Comparison of ENCODE assay signal across 9 cellular contexts in the genomic region with DNA sequence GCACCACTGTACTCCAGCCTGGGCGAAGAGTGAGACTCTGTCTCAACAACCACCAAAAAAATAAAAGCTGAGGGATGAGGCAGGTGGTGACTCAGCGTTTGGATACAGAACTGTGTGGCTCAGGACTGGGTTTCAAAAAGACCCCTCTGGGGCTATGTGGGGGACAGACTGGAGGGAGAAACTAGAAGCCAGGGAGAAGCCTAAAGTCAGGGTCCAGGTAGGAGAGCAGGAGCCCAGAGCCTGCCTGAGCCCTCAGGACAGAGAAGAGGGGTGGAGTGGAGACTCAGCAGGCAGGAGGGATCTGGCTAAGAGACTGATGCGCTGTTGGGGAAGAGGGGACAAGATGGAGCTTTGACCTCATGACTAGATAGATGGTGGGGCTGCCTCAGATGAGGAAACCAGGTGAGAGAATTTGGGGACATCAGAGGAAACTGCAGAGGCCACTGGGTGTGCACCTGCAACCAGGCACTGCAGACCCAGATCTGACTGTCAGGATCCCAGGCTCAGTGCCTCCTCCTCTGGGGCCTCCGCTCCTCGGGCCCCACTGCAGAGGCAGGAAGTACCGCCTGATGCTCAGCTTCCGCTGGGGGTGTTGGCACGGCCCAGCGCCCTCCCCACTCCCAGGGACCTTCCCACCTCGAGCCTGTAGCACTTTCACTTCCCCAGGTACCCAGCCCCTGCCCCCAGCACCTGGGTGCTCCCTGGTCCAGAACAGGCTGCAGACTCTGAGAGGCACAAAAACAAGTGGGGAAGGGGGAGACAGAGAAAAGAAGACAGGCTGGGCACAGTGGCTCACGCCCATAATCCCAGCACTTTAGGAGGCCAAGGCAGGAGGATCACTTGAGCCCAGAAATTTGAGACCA. TPM values are rescaled to one million over a fixed set of nuclear protein-coding genes. Genes with fewer than 3 reads are reported as not detected.
A peak's percentile ranks its signal among the peaks of the same experiment; 100 is the strongest.
DNase-seq lines count a peak whose midpoint lies in the region; ATAC-seq and TF ChIP-seq lines count a peak whose summit lies in the region.
"Had no signal": no experiment of that assay in that cellular context is flagged by ENCODE, and none has a peak within 500 bp of the region (broad histone marks: within the 10 kb centered on the region; RNA-seq: fewer than 3 reads in every experiment).

No MANE protein-coding gene starts in this region.

- intact Hi-C loops in left ventricle myocardium inferior (cut with micrococcal nuclease): no loop called here

- no peaks in the 10 kb centered on the region for H3K36me3 ChIP-seq in left ventricle myocardium inferior

- DNase-seq in activated CD4-positive, alpha-beta T cell treated with anti-CD3 and anti-CD28 coated beads, Interleukin-2, amount 50 U/mL, for 4 hours: peak; percentile 42 to 51
- DNase-seq in stimulated activated CD8-positive, alpha-beta memory T cell treated with anti-CD3 and anti-CD28 coated beads, Interleukin-15, amount 100 ng/mL, for 48 hours (ENCODE audit: low read depth in 2 of 2): peak; percentile 50 to 53
- DNase-seq in erythroblast (lab: John Stamatoyannopoulos, UW) (no peak), caudate nucleus (lab: John Stamatoyannopoulos, UW) (no peak), left ventricle myocardium inferior (no peak)

- no peak overlapping the region for H3K4me3 ChIP-seq in left ventricle myocardium inferior

- no peak for TF ChIP-seq CTCF in left ventricle myocardium inferior (IDR thresholded peaks at IDR 0.05; ENCODE audit: borderline replicate concordance)

- peak; percentile 88 for TF ChIP-seq POLR2A in GM18526 (IDR thresholded peaks at IDR 0.05; ENCODE audit: extremely low read depth, insufficient read length)
- TF ChIP-seq POLR2A in erythroblast (IDR thresholded peaks at IDR 0.05; ENCODE audit: low read length): no peak

- H3K27me3 ChIP-seq in left ventricle myocardium inferior (ENCODE audit: low read depth): no peaks in the 10 kb centered on the region

- ATAC-seq in HG03175 (IDR thresholded peaks at IDR 0.05; ENCODE audit: unreplicated experiment): peak; percentile 50
- peak; percentile 50 for ATAC-seq in esophagus mucosa

- H3K27ac ChIP-seq in caudate nucleus (ENCODE audit: low read depth, low read length) (no peak overlapping the region), left ventricle myocardium inferior (replicated peaks) (no peak overlapping the region)

- no peaks in the 10 kb centered on the region for H3K9me3 ChIP-seq in left ventricle myocardium inferior (replicated peaks)

- H3K4me1 ChIP-seq in left ventricle myocardium inferior: peaks cover 3% of the 10 kb centered on the region

RNA-seq across cellular contexts. Expression of a gene that starts 1.5 kb away (rescaled TPM):
- total RNA-seq in esophagus mucosa (3.5 TPM), left ventricle myocardium inferior (3.7 TPM)
- total RNA-seq: glomerular endothelial cell had no signal

RNA-seq across cellular contexts. Expression of a gene that starts 8.7 kb away (rescaled TPM):
- 0.48 TPM for total RNA-seq in esophagus mucosa
- 1.1 TPM for total RNA-seq in left ventricle myocardium inferior

RNA-seq across cellular contexts. Expression of a gene that starts 28.6 kb away (rescaled TPM):
- 8.0 TPM for total RNA-seq in esophagus mucosa
- total RNA-seq in left ventricle myocardium inferior: 44.1 TPM

RNA-seq across cellular contexts. Expression of a gene that starts 30.0 kb away (rescaled TPM):
- 0.24 TPM for total RNA-seq in esophagus mucosa
- not detected for total RNA-seq in left ventricle myocardium inferior

RNA-seq across cellular contexts. Expression of a gene that starts 54.4 kb away (rescaled TPM):
- total RNA-seq in esophagus mucosa (not detected), left ventricle myocardium inferior (not detected)
- total RNA-seq: glomerular endothelial cell had no signal

Comparison
In these comparisons a context has a peak if more than half of its experiments do, and no peak if none do; other contexts are left out.
1. DNase-seq: peak in activated CD4-positive, alpha-beta T cell treated with anti-CD3 and anti-CD28 coated beads, Interleukin-2, amount 50 U/mL, for 4 hours (2 of 2) and stimulated activated CD8-positive, alpha-beta memory T cell treated with anti-CD3 and anti-CD28 coated beads, Interleukin-15, amount 100 ng/mL, for 48 hours (2 of 2); none in erythroblast (0 of 2), caudate nucleus (0 of 61) and left ventricle myocardium inferior (single experiment).